In the genomic region with DNA sequence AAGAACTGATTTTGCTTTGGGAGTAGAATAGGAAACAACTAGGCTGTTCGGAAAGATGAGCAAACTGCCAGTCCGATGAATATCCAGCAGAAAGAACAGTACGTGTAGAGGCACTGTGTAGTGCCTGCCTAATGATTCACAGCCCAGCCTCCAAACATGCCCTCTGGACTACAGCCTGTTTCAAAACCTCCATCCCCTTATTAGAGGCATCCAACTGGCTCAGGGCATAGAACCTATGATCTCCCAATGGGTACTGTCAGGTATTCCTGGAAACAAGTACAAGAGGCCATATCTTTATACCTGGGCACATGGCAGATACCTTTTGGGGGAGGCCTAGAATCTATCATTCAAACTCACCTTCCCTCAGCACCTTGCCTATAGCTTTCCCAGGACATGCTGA, we compare ENCODE assay signal across 20 cellular contexts. TPM values are rescaled to one million over a fixed set of nuclear protein-coding genes. Genes with fewer than 3 reads are reported as not detected.
DNase-seq lines count a peak whose midpoint lies in the region; ATAC-seq and TF ChIP-seq lines count a peak whose summit lies in the region.
"Had no signal": no experiment of that assay in that cellular context is flagged by ENCODE, and none has a peak within 500 bp of the region (broad histone marks: within the 10 kb centered on the region; RNA-seq: fewer than 3 reads in every experiment).

No MANE protein-coding gene starts in this region.

- H3K9me2 ChIP-seq in hepatocyte (replicated peaks; ENCODE audit: insufficient read depth) = no peaks in the 10 kb centered on the region

- H3K9ac ChIP-seq in stomach smooth muscle (ENCODE audit: low read length in 2 of 2) = peak overlapping the region in 1 of 2 donors; percentile 24

- H3K4me1 ChIP-seq in hepatocyte (ENCODE audit: insufficient read depth) (peaks cover 17% of the 10 kb centered on the region), stomach smooth muscle (ENCODE audit: control insufficient read depth, insufficient read depth, low read length) (peaks cover 70% of the 10 kb centered on the region)

- H3K36me3 Mint-ChIP-seq in activated T-cell treated with anti-CD3 and anti-CD28 coated beads, Interleukin-2, amount 50 U/mL, for 72 hours (ENCODE audit: insufficient read depth in 2 of 2) = peaks cover 14 to 25% of the 10 kb centered on the region in 2 donors
- peaks cover 45% of the 10 kb centered on the region for H3K36me3 Mint-ChIP-seq in activated T-cell treated with anti-CD3 and anti-CD28 coated beads, Interleukin-2, amount 50 U/mL, for 4 hours (ENCODE audit: insufficient read depth)

- DNase-seq in activated T-cell treated with anti-CD3 and anti-CD28 coated beads, Interleukin-2, amount 50 U/mL, for 72 hours = no peak
- DNase-seq in activated T-cell treated with anti-CD3 and anti-CD28 coated beads, Interleukin-2, amount 50 U/mL, for 4 hours = no peak
- DNase-seq in hepatocyte (ENCODE audit: low spot score) = peak; percentile 33
- no peak for DNase-seq in AML-193 (lab: John Stamatoyannopoulos, UW)
- DNase-seq: activated CD8-positive, alpha-beta memory T cell treated with anti-CD3 and anti-CD28 coated beads for 24 hours; C1 segment of cervical spinal cord; DMS 273 treated with DMSO at 0.1 percent for 48 hours; erythroblast; gastrocnemius medialis; kidney; NCI-H2029; NCI-H345; posterior cingulate gyrus had no signal

- H3K9me3 ChIP-seq in hepatocyte (ENCODE audit: low read depth) (no peaks in the 10 kb centered on the region), stomach smooth muscle (ENCODE audit: control insufficient read depth in 2 of 2, low read length in 2 of 2) (no peaks in the 10 kb centered on the region)
- H3K9me3 ChIP-seq: A549, gastrocnemius medialis had no signal

- no peak overlapping the region for H2AFZ ChIP-seq in hepatocyte

- no peaks in the 10 kb centered on the region for H4K20me1 ChIP-seq in hepatocyte (ENCODE audit: insufficient read depth, poor library complexity, severe bottlenecking)

- H3K4me1 Mint-ChIP-seq in activated T-cell treated with anti-CD3 and anti-CD28 coated beads, Interleukin-2, amount 50 U/mL, for 72 hours (ENCODE audit: low read depth) = peaks cover 32% of the 10 kb centered on the region
- H3K4me1 Mint-ChIP-seq in activated T-cell treated with anti-CD3 and anti-CD28 coated beads, Interleukin-2, amount 50 U/mL, for 4 hours (ENCODE audit: low read depth) = peaks cover 22% of the 10 kb centered on the region
- H3K4me1 Mint-ChIP-seq: nephron had no signal

- H3K27me3 Mint-ChIP-seq in activated T-cell treated with anti-CD3 and anti-CD28 coated beads, Interleukin-2, amount 50 U/mL, for 72 hours (ENCODE audit: low read depth) = no peaks in the 10 kb centered on the region
- no peaks in the 10 kb centered on the region for H3K27me3 Mint-ChIP-seq in activated T-cell treated with anti-CD3 and anti-CD28 coated beads, Interleukin-2, amount 50 U/mL, for 4 hours (ENCODE audit: low read depth)

- 88% methylated on average over 3 of the region's 3 CpGs for WGBS in hepatocyte (ENCODE audit: low lambda C conversion rate, missing lambda C conversion rate)

- H3K27ac ChIP-seq in hepatocyte (peak overlapping the region; percentile 37), stomach smooth muscle (ENCODE audit: low read length) (peak overlapping the region; percentile 85)
- H3K27ac ChIP-seq: A549, SK-N-MC, skin epidermis had no signal

- H3K4me3 ChIP-seq in hepatocyte (no peak overlapping the region), stomach smooth muscle (ENCODE audit: low read length in 2 of 2) (no peak overlapping the region)
- H3K4me3 ChIP-seq: A549, gastrocnemius medialis, SK-N-MC, skin epidermis had no signal

- H3K27me3 ChIP-seq in hepatocyte = no peaks in the 10 kb centered on the region
- no peaks in the 10 kb centered on the region for H3K27me3 ChIP-seq in stomach smooth muscle (ENCODE audit: control insufficient read depth in 1 of 2, insufficient read depth in 2 of 2, low read length in 2 of 2)
- H3K27me3 ChIP-seq: gastrocnemius medialis had no signal

- no peak for ATAC-seq in activated T-cell treated with anti-CD3 and anti-CD28 coated beads, Interleukin-2, amount 50 U/mL, for 72 hours (replicated peaks in 1 of 2)
- ATAC-seq in activated T-cell treated with anti-CD3 and anti-CD28 coated beads, Interleukin-2, amount 50 U/mL, for 4 hours = no peak
- ATAC-seq in HG02973 (IDR thresholded peaks at IDR 0.05; ENCODE audit: unreplicated experiment) = no peak
- ATAC-seq: A549, gastrocnemius medialis, WTC11 had no signal

- TF ChIP-seq CTCF in hepatocyte (IDR thresholded peaks at IDR 0.05; ENCODE audit: poor library complexity) = no peak

- H3K27ac Mint-ChIP-seq in activated T-cell treated with anti-CD3 and anti-CD28 coated beads, Interleukin-2, amount 50 U/mL, for 72 hours = peak overlapping the region; percentile 52
- H3K27ac Mint-ChIP-seq: nephron, WTC11 had no signal

- peaks cover 44% of the 10 kb centered on the region for H3K79me2 ChIP-seq in hepatocyte

- no peaks in the 10 kb centered on the region for H3K36me3 ChIP-seq in hepatocyte (replicated peaks; ENCODE audit: insufficient read depth, low read depth)
- peaks cover 36 to 39% of the 10 kb centered on the region in 2 donors for H3K36me3 ChIP-seq in stomach smooth muscle (ENCODE audit: control insufficient read depth in 2 of 2, insufficient read depth in 2 of 2, low read length in 2 of 2)

- H3K9me3 Mint-ChIP-seq in activated T-cell treated with anti-CD3 and anti-CD28 coated beads, Interleukin-2, amount 50 U/mL, for 72 hours = no peaks in the 10 kb centered on the region
- H3K9me3 Mint-ChIP-seq in activated T-cell treated with anti-CD3 and anti-CD28 coated beads, Interleukin-2, amount 50 U/mL, for 4 hours = no peaks in the 10 kb centered on the region
- H3K9me3 Mint-ChIP-seq: nephron, WTC11 had no signal

- H3K4me2 ChIP-seq in hepatocyte = no peak overlapping the region
- H3K4me2 ChIP-seq: A549 had no signal

- no peak overlapping the region for H3K4me3 Mint-ChIP-seq in activated T-cell treated with anti-CD3 and anti-CD28 coated beads, Interleukin-2, amount 50 U/mL, for 72 hours
- no peak overlapping the region for H3K4me3 Mint-ChIP-seq in activated T-cell treated with anti-CD3 and anti-CD28 coated beads, Interleukin-2, amount 50 U/mL, for 4 hours
- H3K4me3 Mint-ChIP-seq: WTC11 had no signal

RNA-seq across cellular contexts. Expression of gene RRP8, which starts 4.9 kb away (rescaled TPM):
- 10 to 100 TPM; 25.0 to 31.5 TPM for total RNA-seq in activated T-cell treated with anti-CD3 and anti-CD28 coated beads, Interleukin-2, amount 50 U/mL, for 72 hours
- total RNA-seq in activated T-cell treated with anti-CD3 and anti-CD28 coated beads, Interleukin-2, amount 50 U/mL, for 4 hours = 10 to 100 TPM; 37.8 to 48.2 (median 41.4) TPM
- total RNA-seq in hepatocyte = 15.3 and 18.0 TPM in 2 replicates
- 26.1 and 27.8 TPM in 2 replicates for polyA plus RNA-seq in hepatocyte

RNA-seq across cellular contexts. Expression of gene ILK, which starts 5.0 kb away (rescaled TPM):
- total RNA-seq in activated T-cell treated with anti-CD3 and anti-CD28 coated beads, Interleukin-2, amount 50 U/mL, for 72 hours = 100 to 1,000 TPM; 114 to 118 TPM
- total RNA-seq in activated T-cell treated with anti-CD3 and anti-CD28 coated beads, Interleukin-2, amount 50 U/mL, for 4 hours = 10 to 100 TPM; 38.6 to 48.9 (median 45.0) TPM
- total RNA-seq in hepatocyte = 110 and 114 TPM in 2 replicates
- 126 and 135 TPM in 2 replicates for polyA plus RNA-seq in hepatocyte

RNA-seq across cellular contexts. Expression of gene TAF10, which starts 13.5 kb away (rescaled TPM):
- 100 to 1,000 TPM; 108 to 123 TPM for total RNA-seq in activated T-cell treated with anti-CD3 and anti-CD28 coated beads, Interleukin-2, amount 50 U/mL, for 72 hours
- total RNA-seq in activated T-cell treated with anti-CD3 and anti-CD28 coated beads, Interleukin-2, amount 50 U/mL, for 4 hours = 100 to 1,000 TPM; 163 to 191 (median 188) TPM
- 29.5 and 33.3 TPM in 2 replicates for total RNA-seq in hepatocyte
- polyA plus RNA-seq in hepatocyte = 248 and 295 TPM in 2 replicates

RNA-seq across cellular contexts. Expression of gene TPP1, which starts 20.7 kb away (rescaled TPM):
- total RNA-seq in activated T-cell treated with anti-CD3 and anti-CD28 coated beads, Interleukin-2, amount 50 U/mL, for 72 hours = 10 to 100 TPM; 56.0 to 62.1 TPM
- 10 to 100 TPM; 25.4 to 35.6 (median 27.3) TPM for total RNA-seq in activated T-cell treated with anti-CD3 and anti-CD28 coated beads, Interleukin-2, amount 50 U/mL, for 4 hours
- 68.4 and 105 TPM in 2 replicates for total RNA-seq in hepatocyte
- 170 and 185 TPM in 2 replicates for polyA plus RNA-seq in hepatocyte

RNA-seq across cellular contexts. Expression of gene DCHS1, which starts 57.1 kb away (rescaled TPM):
- 1 to 10 TPM; 2.1 to 2.9 TPM for total RNA-seq in activated T-cell treated with anti-CD3 and anti-CD28 coated beads, Interleukin-2, amount 50 U/mL, for 72 hours
- under 1 TPM; 0.28 to 0.40 (median 0.33) TPM for total RNA-seq in activated T-cell treated with anti-CD3 and anti-CD28 coated beads, Interleukin-2, amount 50 U/mL, for 4 hours
- total RNA-seq in hepatocyte = 8.5 and 15.2 TPM in 2 replicates
- 6.3 and 8.0 TPM in 2 replicates for polyA plus RNA-seq in hepatocyte
